ENCODE assay signal across 1 cellular context in genomic region chr1:214425101-214425500, GRCh38.
TF ChIP-seq lines count a peak whose summit lies in the region.

No MANE protein-coding gene starts in this region.

TF ChIP-seq in SK-N-SH treated with all-trans-retinoic acid at 6 μM for 48 hours, 23 proteins besides CTCF, POLR2A, EP300 and RAD21 (continued from another document):
- TF ChIP-seq TSHZ2 (CRISPR knock-in tag; IDR thresholded peaks at IDR 0.05) (no peak), PATZ1 (CRISPR knock-in tag; IDR thresholded peaks at IDR 0.05; ENCODE audit: borderline replicate concordance) (no peak), ISL1 (CRISPR knock-in tag; IDR thresholded peaks at IDR 0.05) (no peak), POU6F1 (CRISPR knock-in tag; IDR thresholded peaks at IDR 0.05; ENCODE audit: borderline replicate concordance, low read depth) (no peak), ZC3H10 (CRISPR knock-in tag; IDR thresholded peaks at IDR 0.05) (no peak), ESRRG (CRISPR knock-in tag; IDR thresholded peaks at IDR 0.05) (no peak), TOX (CRISPR knock-in tag; IDR thresholded peaks at IDR 0.05; ENCODE audit: borderline replicate concordance) (no peak), ARNTL (CRISPR knock-in tag; IDR thresholded peaks at IDR 0.05; ENCODE audit: borderline replicate concordance, low read depth) (no peak), CSDC2 (CRISPR knock-in tag; IDR thresholded peaks at IDR 0.05) (no peak), ZFP3 (CRISPR knock-in tag; IDR thresholded peaks at IDR 0.05) (no peak), SNAI2 (CRISPR knock-in tag; IDR thresholded peaks at IDR 0.05) (no peak), GLIS3 (CRISPR knock-in tag; IDR thresholded peaks at IDR 0.05) (no peak), TCF4 (CRISPR knock-in tag; IDR thresholded peaks at IDR 0.05; ENCODE audit: borderline replicate concordance) (no peak), ZNF70 (CRISPR knock-in tag; IDR thresholded peaks at IDR 0.05) (no peak)
